In the genomic region with DNA sequence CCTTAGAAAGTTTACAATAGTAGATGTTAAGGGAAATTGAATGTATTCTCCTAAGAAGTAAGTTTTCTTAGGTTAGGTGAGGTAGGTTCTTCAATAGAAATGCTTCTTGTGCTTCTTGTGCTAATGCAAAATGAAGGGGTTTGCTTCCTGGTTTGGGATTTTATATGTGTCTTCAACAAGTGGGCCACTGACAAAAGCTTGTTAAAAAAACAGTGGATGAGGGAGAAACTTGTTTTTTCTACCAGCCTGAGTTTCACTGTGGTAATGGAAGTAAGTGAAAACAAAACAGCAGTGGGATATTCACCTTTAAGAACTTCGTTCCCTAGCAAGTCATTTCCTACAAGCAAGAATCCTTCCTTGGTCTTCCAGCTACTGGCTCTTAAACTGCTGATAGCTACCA, we compare ENCODE assay signal across 26 cellular contexts.
"Had no signal": no experiment of that assay in that cellular context is flagged by ENCODE, and none has a peak within 500 bp of the region (broad histone marks: within the 10 kb centered on the region; RNA-seq: fewer than 3 reads in every experiment).

No MANE protein-coding gene starts in this region.

- H3K4me1 ChIP-seq: esophagus squamous epithelium, left lung, lower lobe of right lung had no signal

- H3K4me1 Mint-ChIP-seq: mesothelial cell of epicardium had no signal

- H3K9me3 ChIP-seq: esophagus squamous epithelium, gastrocnemius medialis, left lung, lower lobe of right lung, mucosa of descending colon had no signal

- ATAC-seq: esophagus mucosa, gastrocnemius medialis, heart right ventricle, left cardiac atrium, left lung, left ventricle myocardium superior, lower lobe of right lung, mucosa of descending colon had no signal

- DNase-seq: dermis blood vessel endothelial cell; dorsolateral prefrontal cortex; effector CD4-positive, alpha-beta T cell; effector memory CD4-positive, alpha-beta T cell; erythroblast; esophagus squamous epithelium; foreskin fibroblast; foreskin melanocyte; gastrocnemius medialis; glutamatergic neuron; head of caudate nucleus; heart right ventricle; hippocampal formation; left cardiac atrium; left lung; left ventricle myocardium superior; lower lobe of right lung; mesenchymal stem cell; mucosa of descending colon had no signal

- H3K4me3 Mint-ChIP-seq: mesothelial cell of epicardium had no signal

- FAIRE-seq: colon, endometrium, keratinocyte had no signal

- H3K27ac ChIP-seq: coronary artery, dorsolateral prefrontal cortex, epithelial cell of prostate, esophagus squamous epithelium, gastrocnemius medialis, heart right ventricle, left lung, lower lobe of right lung had no signal

- H3K27ac Mint-ChIP-seq: mesothelial cell of epicardium had no signal

- H3K27me3 ChIP-seq: dorsolateral prefrontal cortex, esophagus squamous epithelium, gastrocnemius medialis, heart right ventricle, left lung had no signal

- H3K36me3 ChIP-seq: esophagus squamous epithelium, gastrocnemius medialis, heart right ventricle, left lung, lower lobe of right lung had no signal

- H3K4me3 ChIP-seq: coronary artery, dorsolateral prefrontal cortex, esophagus squamous epithelium, gastrocnemius medialis, heart right ventricle, left lung, lower lobe of right lung, mucosa of descending colon had no signal
